ENCODE assay signal across 9 cellular contexts in genomic region chr2:85648619-85649018, GRCh38. TPM values are rescaled to one million over a fixed set of nuclear protein-coding genes. Genes with fewer than 3 reads are reported as not detected.
A peak's percentile ranks its signal among the peaks of the same experiment; 100 is the strongest.
DNase-seq lines count a peak whose midpoint lies in the region; ATAC-seq and TF ChIP-seq lines count a peak whose summit lies in the region.
"Had no signal": no experiment of that assay in that cellular context is flagged by ENCODE, and none has a peak within 500 bp of the region (broad histone marks: within the 10 kb centered on the region; RNA-seq: fewer than 3 reads in every experiment).

No MANE protein-coding gene starts in this region.

- peaks cover 34% of the 10 kb centered on the region for H3F3A ChIP-seq in smooth muscle cell (ENCODE audit: low read depth)

- H3K36me3 ChIP-seq in left ventricle myocardium inferior (peaks cover 95% of the 10 kb centered on the region), right atrium auricular region (peaks cover 77% of the 10 kb centered on the region), OCI-LY3 (replicated peaks; ENCODE audit: low read depth, low read length) (peaks cover 63% of the 10 kb centered on the region), endodermal cell (ENCODE audit: control insufficient read depth, insufficient read depth, low read length) (peaks cover 91% of the 10 kb centered on the region), smooth muscle cell (ENCODE audit: low read depth) (peaks cover 16% of the 10 kb centered on the region), esophagus muscularis mucosa (peaks cover 66 to 100% (median 93%) of the 10 kb centered on the region in 4 donors)

- no peak for TF ChIP-seq POLR2A in esophagus muscularis mucosa (IDR thresholded peaks at IDR 0.05; ENCODE audit: low read depth)

- TF ChIP-seq CTCF in left ventricle myocardium inferior (IDR thresholded peaks at IDR 0.05; ENCODE audit: borderline replicate concordance): peak; percentile 57
- TF ChIP-seq CTCF in right atrium auricular region (IDR thresholded peaks at IDR 0.05): peak in 1 of 2 donors; percentile 60
- peak; percentile 53 for TF ChIP-seq CTCF in OCI-LY3 (IDR thresholded peaks at IDR 0.05; ENCODE audit: low read depth, low read length)
- peak; percentile 69 for TF ChIP-seq CTCF in endodermal cell (conservative IDR thresholded peaks at IDR 0.05)
- TF ChIP-seq CTCF in smooth muscle cell (IDR thresholded peaks at IDR 0.05; ENCODE audit: borderline replicate concordance, insufficient read depth, poor library complexity, severe bottlenecking): peak; percentile 63
- peak in 1 of 3 experiments; percentile 32 for TF ChIP-seq CTCF in esophagus muscularis mucosa (IDR thresholded peaks at IDR 0.05)

- H3K9me3 Mint-ChIP-seq in endodermal cell: no peaks in the 10 kb centered on the region

- H3K9ac ChIP-seq in OCI-LY3 (ENCODE audit: low read length) (peak overlapping the region; percentile 16; the same call in 1 of the 2 replicates), endodermal cell (ENCODE audit: extremely low read depth, low read length, poor library complexity, severe bottlenecking) (no peak overlapping the region), smooth muscle cell (ENCODE audit: low read depth) (no peak overlapping the region)

- H3K79me2 ChIP-seq in OCI-LY3 (ENCODE audit: low read length) (no peaks in the 10 kb centered on the region), smooth muscle cell (ENCODE audit: low read depth) (no peaks in the 10 kb centered on the region)

- peak overlapping the region; percentile 32 for H3K4me2 ChIP-seq in OCI-LY3 (ENCODE audit: low read length)
- peak overlapping the region; percentile 47 for H3K4me2 ChIP-seq in smooth muscle cell

- H3K36me3 Mint-ChIP-seq in endodermal cell (ENCODE audit: low read depth): peaks cover 71% of the 10 kb centered on the region

- 77% methylated on average over 2 of the region's 2 CpGs; no CpG with 5 or more reads in 1 of the 2 experiments for WGBS in endodermal cell (ENCODE audit: insufficient coverage in 1 of 2, insufficient read length in 1 of 2), 2 experiments
- 70% methylated on average over 2 of the region's 2 CpGs for WGBS in smooth muscle cell (ENCODE audit: low lambda C conversion rate)
- WGBS in esophagus muscularis mucosa: 86% methylated on average over 1 of the region's 2 CpGs

- intact Hi-C loops in left ventricle myocardium inferior (cut with micrococcal nuclease): loop anchor here (10.0 kb wide), 1 partner anchor 56 kb away; no protein-coding TSS in a partner anchor
- intact Hi-C loops in esophagus muscularis mucosa (cut with DNase I): no loop called here
- intact Hi-C loops in left colon (cut with DNase I, micrococcal nuclease): no loop called here

- H3K4me1 Mint-ChIP-seq in endodermal cell: peaks cover 4% of the 10 kb centered on the region

- H3K27ac Mint-ChIP-seq in endodermal cell: no peak overlapping the region

- H3K4me1 ChIP-seq in left ventricle myocardium inferior (peaks cover 16% of the 10 kb centered on the region), right atrium auricular region (peaks cover 0 to 7% of the 10 kb centered on the region in 2 donors), OCI-LY3 (ENCODE audit: low read length) (peaks cover 35% of the 10 kb centered on the region), endodermal cell (ENCODE audit: control insufficient read depth, insufficient read depth, low read length) (no peaks in the 10 kb centered on the region), smooth muscle cell (ENCODE audit: low read depth) (peaks cover 4% of the 10 kb centered on the region), esophagus muscularis mucosa (peaks cover 0 to 3% (median 1%) of the 10 kb centered on the region in 4 donors)

- no peak for ATAC-seq in left colon

- H3K4me3 ChIP-seq in left ventricle myocardium inferior (no peak overlapping the region), right atrium auricular region (no peak overlapping the region), OCI-LY3 (ENCODE audit: low read length) (no peak overlapping the region), endodermal cell (ENCODE audit: low read length) (no peak overlapping the region), smooth muscle cell (no peak overlapping the region), esophagus muscularis mucosa (no peak overlapping the region)

- DNase-seq in left ventricle myocardium inferior: no peak
- DNase-seq in right atrium auricular region (ENCODE audit: low spot score): no peak
- DNase-seq in endodermal cell: peak; percentile 66
- DNase-seq in smooth muscle cell (lab: John Stamatoyannopoulos, UW; ENCODE audit: unreplicated experiment): no peak
- DNase-seq in OCI-M2 (lab: John Stamatoyannopoulos, UW; ENCODE audit: unreplicated experiment): no peak
- no peak for DNase-seq in esophagus muscularis mucosa (ENCODE audit: extremely low spot score)
- DNase-seq in left colon: no peak

- H2AFZ ChIP-seq in OCI-LY3 (ENCODE audit: low read depth, low read length) (no peak overlapping the region), smooth muscle cell (ENCODE audit: low read depth) (no peak overlapping the region)

- H3K4me3 Mint-ChIP-seq in endodermal cell: no peak overlapping the region

- H3K27me3 ChIP-seq in left ventricle myocardium inferior (ENCODE audit: low read depth): no peaks in the 10 kb centered on the region
- H3K27me3 ChIP-seq in right atrium auricular region: no peaks in the 10 kb centered on the region
- no peaks in the 10 kb centered on the region for H3K27me3 ChIP-seq in OCI-LY3 (ENCODE audit: low read depth, low read length)
- H3K27me3 ChIP-seq in endodermal cell (ENCODE audit: control insufficient read depth, insufficient read depth, low read length, poor library complexity, severe bottlenecking): no peaks in the 10 kb centered on the region
- no peaks in the 10 kb centered on the region for H3K27me3 ChIP-seq in smooth muscle cell (ENCODE audit: low read depth)
- H3K27me3 ChIP-seq in esophagus muscularis mucosa: no peaks in the 10 kb centered on the region

- no peak for TF ChIP-seq EP300 in esophagus muscularis mucosa (IDR thresholded peaks at IDR 0.05)

- H4K20me1 ChIP-seq in OCI-LY3 (ENCODE audit: insufficient read depth, low read length) (peaks cover 11% of the 10 kb centered on the region), smooth muscle cell (ENCODE audit: low read depth) (peaks cover 31% of the 10 kb centered on the region)

- H3K9me3 ChIP-seq in left ventricle myocardium inferior (replicated peaks) (no peaks in the 10 kb centered on the region), right atrium auricular region (no peaks in the 10 kb centered on the region), OCI-LY3 (ENCODE audit: insufficient read depth, low read length) (no peaks in the 10 kb centered on the region), endodermal cell (ENCODE audit: control insufficient read depth, low read length) (no peaks in the 10 kb centered on the region), smooth muscle cell (replicated peaks; ENCODE audit: low read depth) (no peaks in the 10 kb centered on the region), esophagus muscularis mucosa (no peaks in the 10 kb centered on the region)

- H3K27ac ChIP-seq in left ventricle myocardium inferior (replicated peaks) (peak overlapping the region; percentile 54), right atrium auricular region (peak overlapping the region in 1 of 2 donors; percentile 36), OCI-LY3 (ENCODE audit: low read length) (peak overlapping the region; percentile 73), endodermal cell (ENCODE audit: low read depth, low read length) (no peak overlapping the region), smooth muscle cell (ENCODE audit: low read depth) (peak overlapping the region; percentile 65), esophagus muscularis mucosa (replicated peaks in 1 of 4) (no peak overlapping the region)

- H3K27me3 Mint-ChIP-seq in endodermal cell (ENCODE audit: insufficient read depth): no peaks in the 10 kb centered on the region

RNA-seq across cellular contexts. Expression of gene SFTPB, which starts 19.4 kb away (rescaled TPM):
- total RNA-seq in left ventricle myocardium inferior: not detected
- total RNA-seq in right atrium auricular region: under 1 TPM in 1 of 2 donors, not detected in 1; 0.15 TPM
- total RNA-seq in endodermal cell: not detected
- polyA plus RNA-seq in endodermal cell (2013, experiment 1 of 2): not detected
- polyA plus RNA-seq in endodermal cell (2013, experiment 2 of 2): not detected
- total RNA-seq in smooth muscle cell: not detected in 2 replicates
- polyA plus RNA-seq in smooth muscle cell: not detected in 2 replicates
- total RNA-seq in esophagus muscularis mucosa: 100 to 1,000 TPM in 1 of 4 donors, 10 to 100 TPM in 2, not detected in 1; 25.3 to 119 (median 26.6) TPM
- total RNA-seq in left colon: not detected
- total RNA-seq: dermis microvascular lymphatic vessel endothelial cell had no signal

RNA-seq across cellular contexts. Expression of gene USP39, which starts 32.6 kb away (rescaled TPM):
- total RNA-seq in left ventricle myocardium inferior: 32.1 TPM
- total RNA-seq in right atrium auricular region: 10 to 100 TPM; 35.0 to 78.2 TPM
- 100 to 1,000 TPM in 1 of 2 donors, 10 to 100 TPM in 1; 75.7 to 102 TPM for total RNA-seq in endodermal cell
- polyA plus RNA-seq in endodermal cell (2013, experiment 1 of 2): 87.8 TPM
- 81.6 TPM for polyA plus RNA-seq in endodermal cell (2013, experiment 2 of 2)
- 58.5 and 74.3 TPM in 2 replicates for total RNA-seq in smooth muscle cell
- 39.5 and 45.9 TPM in 2 replicates for polyA plus RNA-seq in smooth muscle cell
- 10 to 100 TPM; 50.2 to 62.7 (median 60.6) TPM for total RNA-seq in esophagus muscularis mucosa
- 10 to 100 TPM; 37.2 TPM for total RNA-seq in left colon

RNA-seq across cellular contexts. Expression of gene C2orf68, which starts 36.8 kb away (rescaled TPM):
- total RNA-seq in left ventricle myocardium inferior (25.1 TPM), right atrium auricular region (10 to 100 TPM in 1 of 2 donors, 1 to 10 TPM in 1; 8.9 to 11.1 TPM), endodermal cell (10 to 100 TPM; 63.2 to 66.5 TPM), smooth muscle cell (7.9 and 9.1 TPM in 2 replicates), esophagus muscularis mucosa (10 to 100 TPM in 3 of 4 donors, 1 to 10 TPM in 1; 9.1 to 25.7 (median 16.7) TPM), left colon (10 to 100 TPM; 36.1 to 44.7 TPM)
- 73.1 TPM for polyA plus RNA-seq in endodermal cell (2013, experiment 1 of 2)
- polyA plus RNA-seq in endodermal cell (2013, experiment 2 of 2): 61.4 TPM
- polyA plus RNA-seq in smooth muscle cell: 10.1 and 11.6 TPM in 2 replicates

RNA-seq across cellular contexts. Expression of gene GNLY, which starts 45.5 kb away (rescaled TPM):
- total RNA-seq in left ventricle myocardium inferior (1.5 TPM), right atrium auricular region (1 to 10 TPM in 1 of 2 donors, not detected in 1; 1.4 TPM), endodermal cell (not detected), smooth muscle cell (not detected in 2 replicates), esophagus muscularis mucosa (1 to 10 TPM in 3 of 4 donors, under 1 TPM in 1; 0.84 to 3.5 (median 2.0) TPM), left colon (10 to 100 TPM in 1 of 2 donors, 1 to 10 TPM in 1; 1.4 to 11.8 TPM)
- polyA plus RNA-seq in endodermal cell (2013, experiment 1 of 2): 0.39 TPM
- polyA plus RNA-seq in endodermal cell (2013, experiment 2 of 2): 0.66 TPM
- polyA plus RNA-seq in smooth muscle cell: not detected in 2 replicates
- total RNA-seq: dermis microvascular lymphatic vessel endothelial cell had no signal

RNA-seq across cellular contexts. Expression of gene TMEM150A, which starts 46.1 kb away (rescaled TPM):
- total RNA-seq in left ventricle myocardium inferior: 10.1 TPM
- 10 to 100 TPM; 15.8 to 21.7 TPM for total RNA-seq in right atrium auricular region
- 10 to 100 TPM; 23.8 to 32.2 TPM for total RNA-seq in endodermal cell
- polyA plus RNA-seq in endodermal cell (2013, experiment 1 of 2): 19.4 TPM
- 13.3 TPM for polyA plus RNA-seq in endodermal cell (2013, experiment 2 of 2)
- 7.7 and 9.1 TPM in 2 replicates for total RNA-seq in smooth muscle cell
- polyA plus RNA-seq in smooth muscle cell: 20.0 and 24.1 TPM in 2 replicates
- 10 to 100 TPM; 22.9 to 36.7 (median 27.5) TPM for total RNA-seq in esophagus muscularis mucosa
- total RNA-seq in left colon: 10 to 100 TPM in 1 of 2 donors, 1 to 10 TPM in 1; 10.0 to 10.8 TPM

Comparison
In these comparisons a context has a peak if more than half of its experiments do, and no peak if none do; other contexts are left out.
1. H3K27ac ChIP-seq: peak in left ventricle myocardium inferior (single experiment), OCI-LY3 (single experiment) and smooth muscle cell (single experiment); none in endodermal cell (single experiment) and esophagus muscularis mucosa (0 of 4).